ENCODE assay signal across 9 cellular contexts in genomic region chr14:22505751-22506710, GRCh38.
A peak's percentile ranks its signal among the peaks of the same experiment; 100 is the strongest.
DNase-seq lines count a peak whose midpoint lies in the region; ATAC-seq, FAIRE-seq and TF ChIP-seq lines count a peak whose summit lies in the region.
"Had no signal": no experiment of that assay in that cellular context is flagged by ENCODE, and none has a peak within 500 bp of the region (broad histone marks: within the 10 kb centered on the region; RNA-seq: fewer than 3 reads in every experiment).

No MANE protein-coding gene starts in this region.

- peak; percentile 75 for TF ChIP-seq POLR2A in GM12891 (IDR thresholded peaks at IDR 0.05; ENCODE audit: low read depth, low read length)

- DNase-seq in GM12891 (ENCODE audit: insufficient read length, low spot score) (no peak), M059J (ENCODE audit: low read depth) (peak; percentile 37), RCC 7860 (ENCODE audit: low spot score) (no peak), AML-193 (lab: John Stamatoyannopoulos, UW) (no peak), COLO829 (ENCODE audit: low spot score) (no peak)
- no peak for DNase-seq in effector memory CD8-positive, alpha-beta T cell
- DNase-seq: DMS79 had no signal

- H3K4me3 ChIP-seq in BLaER1 treated with 17β-estradiol and CSF1 and Interleukin-3, amounts not matched to agents 10 nM and 100 nM, result no peak overlapping the region

- H3K9me3 ChIP-seq in BLaER1 treated with 17β-estradiol and CSF1 and Interleukin-3, amounts not matched to agents 10 nM and 100 nM (replicated peaks in 1 of 11), result no peaks in the 10 kb centered on the region

- H3K27me3 Mint-ChIP-seq in effector memory CD8-positive, alpha-beta T cell, result no peaks in the 10 kb centered on the region

- peaks cover 24 to 30% of the 10 kb centered on the region in 2 donors for H3K4me1 Mint-ChIP-seq in effector memory CD8-positive, alpha-beta T cell (ENCODE audit: low read depth in 2 of 2)

- peak; percentile 41 for ATAC-seq in effector memory CD8-positive, alpha-beta T cell (replicated peaks)
- ATAC-seq in HG03045 (IDR thresholded peaks at IDR 0.05; ENCODE audit: unreplicated experiment), result no peak

- peak overlapping the region; percentile 95 to 96 for H3K27ac Mint-ChIP-seq in effector memory CD8-positive, alpha-beta T cell

- peaks cover 62% of the 10 kb centered on the region for H3K36me3 Mint-ChIP-seq in effector memory CD8-positive, alpha-beta T cell (ENCODE audit: insufficient read depth)

- peaks cover 0 to 100% (median 80%) of the 10 kb centered on the region in 11 experiments; a peak in 14 of 22 replicates for H3K36me3 ChIP-seq in BLaER1 treated with 17β-estradiol and CSF1 and Interleukin-3, amounts not matched to agents 10 nM and 100 nM

- H3K27ac ChIP-seq in BLaER1 treated with 17β-estradiol and CSF1 and Interleukin-3, amounts not matched to agents 10 nM and 100 nM, result peak overlapping the region in 8 of 11 experiments; percentile 30 to 67 (median 58); a peak in 17 of 22 replicates

- FAIRE-seq in GM12891 (lab: Jason Lieb, UNC) (peak; percentile 94), RCC 7860 (lab: Jason Lieb, UNC) (no peak)

- H4K20me1 ChIP-seq in BLaER1 treated with 17β-estradiol and CSF1 and Interleukin-3, amounts not matched to agents 10 nM and 100 nM, result peaks cover 0 to 100% (median 6%) of the 10 kb centered on the region in 11 experiments; a peak in 11 of 22 replicates

- peak overlapping the region; percentile 17 to 65 (median 46) for H3K4me2 ChIP-seq in BLaER1 treated with 17β-estradiol and CSF1 and Interleukin-3, amounts not matched to agents 10 nM and 100 nM

- peak overlapping the region in 7 of 11 experiments; percentile 8 to 46 (median 36); a peak in 7 of 22 replicates for H3K9ac ChIP-seq in BLaER1 treated with 17β-estradiol and CSF1 and Interleukin-3, amounts not matched to agents 10 nM and 100 nM

- no peaks in the 10 kb centered on the region for H3K27me3 ChIP-seq in BLaER1 treated with 17β-estradiol and CSF1 and Interleukin-3, amounts not matched to agents 10 nM and 100 nM

- H3K9me3 Mint-ChIP-seq in effector memory CD8-positive, alpha-beta T cell, result no peaks in the 10 kb centered on the region

- H3K4me1 ChIP-seq in BLaER1 treated with 17β-estradiol and CSF1 and Interleukin-3, amounts not matched to agents 10 nM and 100 nM, result peaks cover 49 to 90% (median 73%) of the 10 kb centered on the region in 10 experiments

- peak overlapping the region; percentile 83 to 91 for H3K4me3 Mint-ChIP-seq in effector memory CD8-positive, alpha-beta T cell

TF ChIP-seq in GM12891, 5 proteins besides CTCF, POLR2A, EP300 and RAD21:
- TF ChIP-seq POU2F2 (IDR thresholded peaks at IDR 0.05; ENCODE audit: low read depth, low read length) (no peak), POLR2AphosphoS5 (IDR thresholded peaks at IDR 0.05; ENCODE audit: low read depth, low read length) (peak; percentile 16), SPI1 (IDR thresholded peaks at IDR 0.05; ENCODE audit: low read depth, low read length) (0 out of 2 replicates have a peak, but pooled peaks have one; percentile 9), TAF1 (IDR thresholded peaks at IDR 0.05; ENCODE audit: low read depth, low read length) (0 out of 2 replicates have a peak, but pooled peaks have one; percentile 53), PAX5 (IDR thresholded peaks at IDR 0.05; ENCODE audit: insufficient read depth, low read length, severe bottlenecking) (no peak)
